ENCODE assay signal across 30 cellular contexts in genomic region chr18:7727381-7728076, GRCh38.
"Had no signal": no experiment of that assay in that cellular context is flagged by ENCODE, and none has a peak within 500 bp of the region (broad histone marks: within the 10 kb centered on the region; RNA-seq: fewer than 3 reads in every experiment).

No MANE protein-coding gene starts in this region.

- H3K9me3 ChIP-seq: ascending aorta, body of pancreas, SJSA1 had no signal

- FAIRE-seq: bronchial epithelial cell had no signal

- H3K27me3 ChIP-seq: ascending aorta, body of pancreas, SJSA1 had no signal

- H3K9me3 Mint-ChIP-seq: activated naive CD8-positive, alpha-beta T cell treated with anti-CD3 and anti-CD28 coated beads, Interleukin-2, amount 10 ng/mL, durations not matched to agents 7 days and 5 days; T-helper 1 cell treated with Interleukin-12 subunit alpha and Interleukin-12 subunit beta and Interleukin-4 antibody, amounts not matched to agents 30 μg/mL and 1 μg/mL, for 36 hours had no signal

- H3K36me3 ChIP-seq: ascending aorta, SJSA1 had no signal

- H3K27ac Mint-ChIP-seq: activated CD8-positive, alpha-beta T cell treated with anti-CD3 and anti-CD28 coated beads, Interleukin-2, amount 10 ng/mL, durations not matched to agents 7 days and 5 days; activated naive CD8-positive, alpha-beta T cell treated with anti-CD3 and anti-CD28 coated beads, Interleukin-2, amount 10 ng/mL, durations not matched to agents 7 days and 5 days; T-helper 1 cell treated with Interleukin-12 subunit alpha and Interleukin-12 subunit beta and Interleukin-4 antibody, amounts not matched to agents 30 μg/mL and 1 μg/mL, for 36 hours had no signal

- H3K4me1 ChIP-seq: SJSA1 had no signal

- H3K4me3 Mint-ChIP-seq: activated CD8-positive, alpha-beta T cell treated with anti-CD3 and anti-CD28 coated beads, Interleukin-2, amount 10 ng/mL, durations not matched to agents 7 days and 5 days; activated naive CD8-positive, alpha-beta T cell treated with anti-CD3 and anti-CD28 coated beads, Interleukin-2, amount 10 ng/mL, durations not matched to agents 7 days and 5 days; T-helper 1 cell treated with Interleukin-12 subunit alpha and Interleukin-12 subunit beta and Interleukin-4 antibody, amounts not matched to agents 30 μg/mL and 1 μg/mL, for 36 hours; WTC11 had no signal

- H3K27me3 Mint-ChIP-seq: activated naive CD8-positive, alpha-beta T cell treated with anti-CD3 and anti-CD28 coated beads, Interleukin-2, amount 10 ng/mL, durations not matched to agents 7 days and 5 days had no signal

- H3K36me3 Mint-ChIP-seq: activated naive CD8-positive, alpha-beta T cell treated with anti-CD3 and anti-CD28 coated beads, Interleukin-2, amount 10 ng/mL, durations not matched to agents 7 days and 5 days had no signal

- DNase-seq: activated CD4-positive, alpha-beta T cell treated with anti-CD3 and anti-CD28 coated beads for 48 hours; activated CD4-positive, alpha-beta T cell treated with anti-CD3 and anti-CD28 coated beads, Interleukin-2, amount 50 U/mL, for 4 hours; activated CD4-positive, CD25-positive, alpha-beta regulatory T cell treated with anti-CD3 and anti-CD28 coated beads, Interleukin-2, amount 50 U/mL, for 72 hours; activated CD8-positive, alpha-beta memory T cell treated with anti-CD3 and anti-CD28 coated beads, Interleukin-2, amount 50 U/mL, for 48 hours; activated CD8-positive, alpha-beta T cell treated with anti-CD3 and anti-CD28 coated beads, Interleukin-2, amount 10 ng/mL, durations not matched to agents 7 days and 5 days; activated naive CD4-positive, alpha-beta T cell treated with anti-CD3 and anti-CD28 coated beads, Interleukin-2, amount 50 U/mL, for 16 hours; activated naive CD8-positive, alpha-beta T cell treated with anti-CD3 and anti-CD28 coated beads, Interleukin-2, amount 10 ng/mL, durations not matched to agents 7 days and 5 days; activated T-cell treated with anti-CD3 and anti-CD28 coated beads, Interleukin-2, amount 50 U/mL, for 1 hour; body of pancreas; IMR-90; Kasumi-1; KBM-7; NCI-H2029; NCI-H2107; NCI-H2171 treated with DMSO at 0.1 percent for 48 hours; NCI-H226; NCI-H526; NCI-H774; NK-92 treated with Interleukin-12 subunit alpha and Interleukin-12 subunit beta, amount 100 ng/mL, for 24 hours; OCI-M1; RPMI8226; SHP77; T-helper 9 cell had no signal

- H3K4me1 Mint-ChIP-seq: activated naive CD8-positive, alpha-beta T cell treated with anti-CD3 and anti-CD28 coated beads, Interleukin-2, amount 10 ng/mL, durations not matched to agents 7 days and 5 days had no signal

- H3K27ac ChIP-seq: SJSA1 had no signal

- H3K4me3 ChIP-seq: ascending aorta, body of pancreas, SJSA1 had no signal

- ATAC-seq: activated CD8-positive, alpha-beta T cell treated with anti-CD3 and anti-CD28 coated beads, Interleukin-2, amount 10 ng/mL, durations not matched to agents 7 days and 5 days; body of pancreas; Panc1; SK-N-SH treated with all-trans-retinoic acid at 6 μM for 48 hours had no signal
